Comparison of ENCODE assay signal across 12 cellular contexts in the genomic region with DNA sequence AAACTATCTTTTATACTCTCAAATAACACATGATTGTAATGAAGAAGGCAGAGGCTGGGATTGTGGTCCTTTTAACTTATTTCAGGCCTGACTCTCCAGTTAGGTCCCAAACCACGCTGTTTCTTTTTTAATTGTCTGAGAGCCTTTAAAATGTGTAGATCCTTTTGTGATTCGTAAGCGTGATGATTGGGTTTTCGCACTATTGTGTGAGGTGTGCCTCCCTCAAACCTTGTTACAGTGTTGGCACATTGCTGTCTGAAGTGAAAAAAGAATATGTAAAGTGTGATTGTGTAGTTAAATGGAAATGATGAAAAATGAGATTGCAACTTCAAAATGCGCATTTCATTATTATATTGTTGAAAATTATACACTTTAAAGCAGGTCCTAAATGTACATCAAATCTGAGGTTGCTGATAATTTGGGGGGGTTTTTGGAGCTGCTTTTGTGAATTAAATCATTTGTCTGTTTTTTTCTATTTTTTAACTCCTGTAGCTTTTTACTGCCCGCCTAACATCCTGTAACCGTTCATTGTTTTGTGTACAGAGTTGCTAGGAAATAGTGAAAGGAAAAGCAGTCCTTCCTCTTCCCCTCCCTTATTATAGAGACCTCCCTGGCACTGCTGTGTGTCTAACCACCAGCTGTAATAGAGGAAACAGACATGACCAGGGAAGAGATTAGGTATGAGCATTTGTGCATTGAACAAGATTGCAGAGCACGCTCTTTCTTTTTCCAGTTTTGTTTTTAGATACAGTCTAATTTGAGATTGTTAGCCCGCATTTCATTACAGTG. TPM values are rescaled to one million over a fixed set of nuclear protein-coding genes. Genes with fewer than 3 reads are reported as not detected.
DNase-seq lines count a peak whose midpoint lies in the region; ATAC-seq, FAIRE-seq and TF ChIP-seq lines count a peak whose summit lies in the region.
"Had no signal": no experiment of that assay in that cellular context is flagged by ENCODE, and none has a peak within 500 bp of the region (broad histone marks: within the 10 kb centered on the region; RNA-seq: fewer than 3 reads in every experiment).

No MANE protein-coding gene starts in this region.

- no peak for ATAC-seq in activated T-cell treated with anti-CD3 and anti-CD28 coated beads, Interleukin-2, amount 50 U/mL, for 4 hours
- ATAC-seq in T-cell (replicated peaks in 1 of 4), result peak; percentile 45 to 98 (median 52)

- POLR2A ChIA-PET in T-cell (lab: Charles Lee), result interaction anchor here (0.6 to 0.7 kb wide), 4 partner anchors 13 to 1878 kb away, joined by 4 to 10 read pairs (median 7); no protein-coding TSS in a partner anchor

- H3K4me3 Mint-ChIP-seq in activated T-cell treated with anti-CD3 and anti-CD28 coated beads, Interleukin-2, amount 50 U/mL, for 24 hours, result no peak overlapping the region
- H3K4me3 Mint-ChIP-seq in activated T-cell treated with anti-CD3 and anti-CD28 coated beads, Interleukin-2, amount 50 U/mL, for 4 hours, result no peak overlapping the region
- no peak overlapping the region for H3K4me3 Mint-ChIP-seq in T-cell

- H3K27ac Mint-ChIP-seq in activated T-cell treated with anti-CD3 and anti-CD28 coated beads, Interleukin-2, amount 50 U/mL, for 24 hours, result peak overlapping the region; percentile 76
- H3K27ac Mint-ChIP-seq in T-cell, result peak overlapping the region; percentile 56

- no peak overlapping the region for H3K4me3 ChIP-seq in fibroblast of pulmonary artery (replicated peaks; ENCODE audit: low read depth, low read length)
- H3K4me3 ChIP-seq in small intestine (ENCODE audit: low read depth in 1 of 2, low read length in 2 of 2), result no peak overlapping the region
- H3K4me3 ChIP-seq: stomach had no signal

- no peaks in the 10 kb centered on the region for H3K4me1 ChIP-seq in small intestine (ENCODE audit: control insufficient read depth in 2 of 2, insufficient read depth in 1 of 2, low read depth in 1 of 2, low read length in 1 of 2)
- H3K4me1 ChIP-seq: stomach had no signal

- no peaks in the 10 kb centered on the region for H3K27me3 Mint-ChIP-seq in activated T-cell treated with anti-CD3 and anti-CD28 coated beads, Interleukin-2, amount 50 U/mL, for 24 hours
- no peaks in the 10 kb centered on the region for H3K27me3 Mint-ChIP-seq in activated T-cell treated with anti-CD3 and anti-CD28 coated beads, Interleukin-2, amount 50 U/mL, for 4 hours (ENCODE audit: low read depth)
- H3K27me3 Mint-ChIP-seq in T-cell, result no peaks in the 10 kb centered on the region

- CTCF ChIA-PET in T-cell (lab: Charles Lee), result interaction anchor here (0.7 to 2.1 kb wide), 6 partner anchors 15 to 26 kb away, joined by 3 to 9 read pairs (median 5); no protein-coding TSS in a partner anchor

- FAIRE-seq in small intestine (lab: Jason Lieb, UNC), result no peak

- no peak for TF ChIP-seq CTCF in fibroblast of pulmonary artery (IDR thresholded peaks at IDR 0.05; ENCODE audit: low read length, missing control alignments)

- peaks cover 9 to 10% of the 10 kb centered on the region in 2 donors for H3K36me3 ChIP-seq in small intestine (ENCODE audit: control insufficient read depth in 2 of 2, insufficient read depth in 2 of 2, low read length in 2 of 2)

- H3K36me3 Mint-ChIP-seq in activated T-cell treated with anti-CD3 and anti-CD28 coated beads, Interleukin-2, amount 50 U/mL, for 24 hours (ENCODE audit: low read depth), result peaks cover 90% of the 10 kb centered on the region
- peaks cover 42% of the 10 kb centered on the region for H3K36me3 Mint-ChIP-seq in activated T-cell treated with anti-CD3 and anti-CD28 coated beads, Interleukin-2, amount 50 U/mL, for 4 hours (ENCODE audit: insufficient read depth)
- peaks cover 53% of the 10 kb centered on the region for H3K36me3 Mint-ChIP-seq in T-cell

- H3K9me3 ChIP-seq in small intestine (ENCODE audit: control insufficient read depth, low read depth), result no peaks in the 10 kb centered on the region
- H3K9me3 ChIP-seq: stomach had no signal

- H3K4me1 Mint-ChIP-seq in activated T-cell treated with anti-CD3 and anti-CD28 coated beads, Interleukin-2, amount 50 U/mL, for 24 hours (ENCODE audit: low read depth), result peaks cover 15% of the 10 kb centered on the region
- H3K4me1 Mint-ChIP-seq in activated T-cell treated with anti-CD3 and anti-CD28 coated beads, Interleukin-2, amount 50 U/mL, for 4 hours (ENCODE audit: low read depth), result peaks cover 10% of the 10 kb centered on the region
- peaks cover 8 to 16% (median 14%) of the 10 kb centered on the region in 3 donors for H3K4me1 Mint-ChIP-seq in T-cell

- no peaks in the 10 kb centered on the region for H3K27me3 ChIP-seq in small intestine (ENCODE audit: control insufficient read depth in 2 of 2, insufficient read depth in 2 of 2, low read length in 2 of 2)
- H3K27me3 ChIP-seq: stomach had no signal

- 65 to 78% (median 72%) methylated on average over 9 of the region's 9 CpGs for WGBS in small intestine, 3 donors

- peak overlapping the region in 1 of 2 donors; percentile 45 for H3K27ac ChIP-seq in small intestine (ENCODE audit: low read depth in 1 of 2, low read length in 1 of 2)

- no peak for DNase-seq in activated T-cell treated with anti-CD3 and anti-CD28 coated beads, Interleukin-2, amount 50 U/mL, for 24 hours
- no peak for DNase-seq in activated T-cell treated with anti-CD3 and anti-CD28 coated beads, Interleukin-2, amount 50 U/mL, for 4 hours
- DNase-seq in T-cell (peak in 4 of 34 experiments; percentile 1 to 10 (median 4)), fibroblast of pulmonary artery (ENCODE audit: low read depth) (peak; percentile 47), small intestine (peak; percentile 46), anterior cingulate cortex (lab: John Stamatoyannopoulos, UW) (no peak), AML-193 (lab: John Stamatoyannopoulos, UW) (no peak), SW 1271 (lab: John Stamatoyannopoulos, UW) (no peak)
- DNase-seq: NCI-H524 treated with DMSO at 0.1 percent for 48 hours; stimulated activated CD4-positive, alpha-beta T cell treated with anti-CD3 and anti-CD28 coated beads, Interleukin-15, amount 100 ng/mL, for 24 hours; stomach; T1000 had no signal

- H3K9me3 Mint-ChIP-seq in activated T-cell treated with anti-CD3 and anti-CD28 coated beads, Interleukin-2, amount 50 U/mL, for 24 hours, result no peaks in the 10 kb centered on the region
- no peaks in the 10 kb centered on the region for H3K9me3 Mint-ChIP-seq in activated T-cell treated with anti-CD3 and anti-CD28 coated beads, Interleukin-2, amount 50 U/mL, for 4 hours
- no peaks in the 10 kb centered on the region for H3K9me3 Mint-ChIP-seq in T-cell

RNA-seq across cellular contexts. Expression of gene IARS2, which starts 43.3 kb away (rescaled TPM):
- 10 to 100 TPM; 60.6 to 65.7 (median 63.0) TPM for total RNA-seq in activated T-cell treated with anti-CD3 and anti-CD28 coated beads, Interleukin-2, amount 50 U/mL, for 4 hours
- 10 to 100 TPM; 35.4 to 43.2 (median 42.3) TPM for total RNA-seq in T-cell
- 10 to 100 TPM; 12.3 to 60.0 (median 21.6) TPM for polyA plus RNA-seq in small intestine

RNA-seq across cellular contexts. Expression of gene BPNT1, which starts 47.6 kb away (rescaled TPM):
- total RNA-seq in activated T-cell treated with anti-CD3 and anti-CD28 coated beads, Interleukin-2, amount 50 U/mL, for 4 hours, result 10 to 100 TPM; 25.5 to 29.4 (median 28.2) TPM
- 10 to 100 TPM in 4 of 5 donors, 1 to 10 TPM in 1; 8.5 to 16.8 (median 14.3) TPM for total RNA-seq in T-cell
- 10 to 100 TPM; 48.4 to 90.1 (median 81.1) TPM for polyA plus RNA-seq in small intestine

Comparison
In these comparisons a context has a peak if more than half of its experiments do, and no peak if none do; other contexts are left out.
1. DNase-seq: peak in fibroblast of pulmonary artery (single experiment) and small intestine (single experiment); none in activated T-cell treated with anti-CD3 and anti-CD28 coated beads, Interleukin-2, amount 50 U/mL, for 24 hours (single experiment), activated T-cell treated with anti-CD3 and anti-CD28 coated beads, Interleukin-2, amount 50 U/mL, for 4 hours (single experiment), anterior cingulate cortex (0 of 58), AML-193 (0 of 2) and SW 1271 (0 of 2).
2. ATAC-seq: peak in T-cell (4 of 4); none in activated T-cell treated with anti-CD3 and anti-CD28 coated beads, Interleukin-2, amount 50 U/mL, for 4 hours (0 of 2).